17 cellular contexts compared by ENCODE assay signal in genomic region chr20:2130668-2131067, GRCh38. TPM values are rescaled to one million over a fixed set of nuclear protein-coding genes. Genes with fewer than 3 reads are reported as not detected.
DNase-seq lines count a peak whose midpoint lies in the region; ATAC-seq, FAIRE-seq and TF ChIP-seq lines count a peak whose summit lies in the region.
"Had no signal": no experiment of that assay in that cellular context is flagged by ENCODE, and none has a peak within 500 bp of the region (broad histone marks: within the 10 kb centered on the region; RNA-seq: fewer than 3 reads in every experiment).

No MANE protein-coding gene starts in this region.

- H3K4me1 Mint-ChIP-seq in central memory CD8-positive, alpha-beta T cell = peaks cover 67% of the 10 kb centered on the region

- no peak for TF ChIP-seq CTCF in Peyer's patch (IDR thresholded peaks at IDR 0.05)

- peak overlapping the region; percentile 7; the same call in 1 of the 2 replicates for H3K27ac ChIP-seq in ACC112 (ENCODE audit: low read depth, low read length)
- peak overlapping the region; percentile 59 for H3K27ac ChIP-seq in HUES48 (ENCODE audit: low read depth, low read length)
- peak overlapping the region; percentile 50 for H3K27ac ChIP-seq in trophoblast cell (ENCODE audit: low read depth, low read length)
- no peak overlapping the region for H3K27ac ChIP-seq in Peyer's patch
- H3K27ac ChIP-seq in small intestine (ENCODE audit: low read depth in 1 of 2, low read length in 1 of 2) = no peak overlapping the region
- H3K27ac ChIP-seq: prostate gland had no signal

- no peaks in the 10 kb centered on the region for H3K27me3 ChIP-seq in ACC112 (ENCODE audit: insufficient read depth, low read length)
- no peaks in the 10 kb centered on the region for H3K27me3 ChIP-seq in HUES48 (ENCODE audit: control insufficient read depth, insufficient read depth, low read length)
- no peaks in the 10 kb centered on the region for H3K27me3 ChIP-seq in trophoblast cell (ENCODE audit: insufficient read depth, low read length)
- no peaks in the 10 kb centered on the region for H3K27me3 ChIP-seq in Peyer's patch
- H3K27me3 ChIP-seq in small intestine (ENCODE audit: control insufficient read depth in 2 of 2, insufficient read depth in 2 of 2, low read length in 2 of 2) = no peaks in the 10 kb centered on the region

- no peaks in the 10 kb centered on the region for H3K36me3 ChIP-seq in ACC112 (ENCODE audit: insufficient read depth, low read length)
- peaks cover 5% of the 10 kb centered on the region for H3K36me3 ChIP-seq in HUES48 (ENCODE audit: control insufficient read depth, insufficient read depth, low read length)
- H3K36me3 ChIP-seq in trophoblast cell (ENCODE audit: control insufficient read depth in 1 of 2, insufficient read depth in 2 of 2, low read length in 2 of 2) = peaks cover 0 to 5% of the 10 kb centered on the region in 2 experiments
- peaks cover 0 to 5% (median 0%) of the 10 kb centered on the region in 3 donors for H3K36me3 ChIP-seq in Peyer's patch
- peaks cover 0 to 5% of the 10 kb centered on the region in 2 donors for H3K36me3 ChIP-seq in small intestine (ENCODE audit: control insufficient read depth in 2 of 2, insufficient read depth in 2 of 2, low read length in 2 of 2)
- H3K36me3 ChIP-seq: prostate gland had no signal

- no peak overlapping the region for H2AFZ ChIP-seq in ACC112 (ENCODE audit: low read length, unreplicated experiment)
- H2AFZ ChIP-seq in trophoblast cell (ENCODE audit: insufficient read depth, low read length, poor library complexity) = no peak overlapping the region

- in situ Hi-C loops in G401 (cut with HindIII; ENCODE audit: low sequenced_read_pairs) = no loop called here

- no peaks in the 10 kb centered on the region for H3K27me3 Mint-ChIP-seq in central memory CD8-positive, alpha-beta T cell
- H3K27me3 Mint-ChIP-seq: CD8-positive, alpha-beta memory T cell; natural killer cell treated with Interleukin-12 subunit alpha and Interleukin-12 subunit beta and Interleukin-15 and Interleukin-18, amount 100 ng/mL, for 72 hours; stimulated activated naive CD8-positive, alpha-beta T cell treated with anti-CD3 and anti-CD28 coated beads, Interleukin-15, Interleukin-2, amounts not matched to agents 100 ng/mL and 50 ng/mL, for 24 hours had no signal

- no peak overlapping the region for H4K91ac ChIP-seq in trophoblast cell (ENCODE audit: low read depth, low read length)

- H3K9me3 Mint-ChIP-seq in central memory CD8-positive, alpha-beta T cell = no peaks in the 10 kb centered on the region
- H3K9me3 Mint-ChIP-seq: activated naive CD4-positive, alpha-beta T cell treated with anti-CD3 and anti-CD28 coated beads for 36 hours; CD8-positive, alpha-beta memory T cell; natural killer cell treated with Interleukin-12 subunit alpha and Interleukin-12 subunit beta and Interleukin-15 and Interleukin-18, amount 100 ng/mL, for 72 hours; stimulated activated naive CD8-positive, alpha-beta T cell treated with anti-CD3 and anti-CD28 coated beads, Interleukin-15, Interleukin-2, amounts not matched to agents 100 ng/mL and 50 ng/mL, for 24 hours had no signal

- no peak overlapping the region for H3K14ac ChIP-seq in trophoblast cell (ENCODE audit: low read length)

- peak overlapping the region; percentile 59 for H2BK12ac ChIP-seq in trophoblast cell (ENCODE audit: low read length)

- H3K4me3 ChIP-seq in ACC112 (ENCODE audit: low read depth, low read length) (no peak overlapping the region), HUES48 (ENCODE audit: low read depth, low read length) (no peak overlapping the region), trophoblast cell (ENCODE audit: low read depth, low read length) (no peak overlapping the region), Peyer's patch (no peak overlapping the region), small intestine (ENCODE audit: low read depth in 1 of 2, low read length in 2 of 2) (no peak overlapping the region)
- H3K4me3 ChIP-seq: prostate gland had no signal

- peak overlapping the region; percentile 40 for H2BK120ac ChIP-seq in trophoblast cell (ENCODE audit: insufficient read depth, low read length, poor library complexity)

- H3K9ac ChIP-seq in HUES48 (ENCODE audit: low read depth, low read length) (no peak overlapping the region), trophoblast cell (ENCODE audit: low read length) (no peak overlapping the region)

- peaks cover 30% of the 10 kb centered on the region for H3K79me1 ChIP-seq in trophoblast cell (ENCODE audit: low read length)

- no peak overlapping the region for H4K12ac ChIP-seq in trophoblast cell (ENCODE audit: low read depth, low read length)

- H3K9me3 ChIP-seq in HUES48 (ENCODE audit: control insufficient read depth, insufficient read depth, low read length) (no peaks in the 10 kb centered on the region), trophoblast cell (ENCODE audit: insufficient read depth, low read depth, low read length) (no peaks in the 10 kb centered on the region), Peyer's patch (no peaks in the 10 kb centered on the region), small intestine (ENCODE audit: control insufficient read depth, low read depth) (no peaks in the 10 kb centered on the region)
- H3K9me3 ChIP-seq: prostate gland had no signal

- H2BK5ac ChIP-seq in trophoblast cell (ENCODE audit: low read depth, low read length, poor library complexity) = no peak overlapping the region

- H3K79me2 ChIP-seq in ACC112 (ENCODE audit: control insufficient read depth, insufficient read depth, low read length, unreplicated experiment) = peaks cover 52% of the 10 kb centered on the region
- peaks cover 6% of the 10 kb centered on the region for H3K79me2 ChIP-seq in trophoblast cell (ENCODE audit: control insufficient read depth, insufficient read depth, low read length, poor library complexity)

- H3K4me3 Mint-ChIP-seq in central memory CD8-positive, alpha-beta T cell = no peak overlapping the region
- H3K4me3 Mint-ChIP-seq: activated naive CD4-positive, alpha-beta T cell treated with anti-CD3 and anti-CD28 coated beads for 36 hours; CD8-positive, alpha-beta memory T cell; natural killer cell treated with Interleukin-12 subunit alpha and Interleukin-12 subunit beta and Interleukin-15 and Interleukin-18, amount 100 ng/mL, for 72 hours; stimulated activated naive CD8-positive, alpha-beta T cell treated with anti-CD3 and anti-CD28 coated beads, Interleukin-15, Interleukin-2, amounts not matched to agents 100 ng/mL and 50 ng/mL, for 24 hours had no signal

- no peak overlapping the region for H3K4me2 ChIP-seq in trophoblast cell (ENCODE audit: low read length)

- H3K4me1 ChIP-seq in ACC112 (ENCODE audit: control insufficient read depth, insufficient read depth, low read length, unreplicated experiment) = peaks cover 31% of the 10 kb centered on the region
- H3K4me1 ChIP-seq in HUES48 (ENCODE audit: control insufficient read depth, insufficient read depth, low read length) = peaks cover 20% of the 10 kb centered on the region
- H3K4me1 ChIP-seq in trophoblast cell (ENCODE audit: control insufficient read depth in 1 of 2, insufficient read depth in 2 of 2, low read length in 2 of 2) = peaks cover 33 to 48% of the 10 kb centered on the region in 2 experiments
- H3K4me1 ChIP-seq in Peyer's patch = peaks cover 0 to 11% (median 0%) of the 10 kb centered on the region in 4 donors
- no peaks in the 10 kb centered on the region for H3K4me1 ChIP-seq in small intestine (ENCODE audit: control insufficient read depth in 2 of 2, insufficient read depth in 1 of 2, low read depth in 1 of 2, low read length in 1 of 2)
- H3K4me1 ChIP-seq: prostate gland had no signal

- no peak overlapping the region for H3K4ac ChIP-seq in trophoblast cell (ENCODE audit: low read depth, low read length)

- FAIRE-seq in small intestine (lab: Jason Lieb, UNC) = no peak
- FAIRE-seq: GM19239, urothelium cell line had no signal

- no peak overlapping the region for H3K23ac ChIP-seq in trophoblast cell (ENCODE audit: low read length)

- H3K18ac ChIP-seq in trophoblast cell (ENCODE audit: low read length) = peak overlapping the region; percentile 14

- H4K8ac ChIP-seq in trophoblast cell (ENCODE audit: low read depth, low read length) = no peak overlapping the region

- H3K27ac Mint-ChIP-seq in central memory CD8-positive, alpha-beta T cell (ENCODE audit: low read depth) = peak overlapping the region; percentile 58
- H3K27ac Mint-ChIP-seq: activated naive CD4-positive, alpha-beta T cell treated with anti-CD3 and anti-CD28 coated beads for 36 hours; natural killer cell treated with Interleukin-12 subunit alpha and Interleukin-12 subunit beta and Interleukin-15 and Interleukin-18, amount 100 ng/mL, for 72 hours had no signal

- no CpG with 5 or more reads among the region's 9 CpGs for WGBS in trophoblast cell (ENCODE audit: extremely low coverage, insufficient coverage, insufficient read length)
- 91 to 94% (median 92%) methylated on average over 9 of the region's 9 CpGs for WGBS in small intestine, 3 donors

- H2AK5ac ChIP-seq in trophoblast cell (ENCODE audit: low read length) = peak overlapping the region; percentile 21

- H3K36me3 Mint-ChIP-seq in central memory CD8-positive, alpha-beta T cell (ENCODE audit: insufficient read depth) = peaks cover 5% of the 10 kb centered on the region
- H3K36me3 Mint-ChIP-seq: natural killer cell treated with Interleukin-12 subunit alpha and Interleukin-12 subunit beta and Interleukin-15 and Interleukin-18, amount 100 ng/mL, for 72 hours had no signal

- no peak for ATAC-seq in central memory CD8-positive, alpha-beta T cell (replicated peaks; ENCODE audit: extremely low read depth, poor library complexity, severe bottlenecking)
- ATAC-seq: natural killer cell treated with Interleukin-12 subunit alpha and Interleukin-12 subunit beta and Interleukin-15 and Interleukin-18, amount 100 ng/mL, for 72 hours had no signal

- no peak for TF ChIP-seq POLR2A in Peyer's patch (IDR thresholded peaks at IDR 0.05)

- no peak for DNase-seq in central memory CD8-positive, alpha-beta T cell (ENCODE audit: low spot score in 2 of 2)
- DNase-seq in trophoblast cell (no peak), Peyer's patch (no peak), G401 (ENCODE audit: low spot score) (no peak), small intestine (no peak), GOT3 (lab: John Stamatoyannopoulos, UW) (no peak)
- DNase-seq: activated naive CD4-positive, alpha-beta T cell treated with anti-CD3 and anti-CD28 coated beads for 36 hours; CD8-positive, alpha-beta memory T cell; NCI-H187; SHP77 treated with DMSO at 0.1 percent for 48 hours had no signal

RNA-seq across cellular contexts. Expression of gene STK35, which starts 29.0 kb away (rescaled TPM):
- 19.0 and 19.9 TPM in 2 replicates for polyA plus RNA-seq in trophoblast cell (2013)
- 10 to 100 TPM; 24.3 to 39.6 (median 36.3) TPM for total RNA-seq in Peyer's patch
- total RNA-seq in G401 (2014; rRNA removed; shearing (Covaris generic)) = 12.9 and 17.2 TPM in 2 replicates
- 10 to 100 TPM in 1 of 3 donors, 1 to 10 TPM in 2; 3.8 to 10.6 (median 5.1) TPM for polyA plus RNA-seq in small intestine

Comparison
In these comparisons a context has a peak if more than half of its experiments do, and no peak if none do; other contexts are left out.
1. H3K27ac ChIP-seq: peak in ACC112 (single experiment), HUES48 (single experiment) and trophoblast cell (single experiment); none in Peyer's patch (0 of 4) and small intestine (0 of 2).